22 cellular contexts compared by ENCODE assay signal in genomic region chr6:126077810-126078791, GRCh38.
A peak's percentile ranks its signal among the peaks of the same experiment; 100 is the strongest.
DNase-seq lines count a peak whose midpoint lies in the region; ATAC-seq and TF ChIP-seq lines count a peak whose summit lies in the region.
"Had no signal": no experiment of that assay in that cellular context is flagged by ENCODE, and none has a peak within 500 bp of the region (broad histone marks: within the 10 kb centered on the region; RNA-seq: fewer than 3 reads in every experiment).

No MANE protein-coding gene starts in this region.

- POLR2A ChIA-PET in IMR-90 (lab: Charles Lee; ENCODE audit: unreplicated experiment), result no interaction called here

- no peak for TF ChIP-seq POLR2A in IMR-90 (IDR thresholded peaks at IDR 0.05; ENCODE audit: low read depth, low read length)

- intact Hi-C loops in IMR-90 (cut with micrococcal nuclease), result no loop called here

- H4K91ac ChIP-seq in IMR-90 (ENCODE audit: insufficient read depth, low read depth, low read length), result no peak overlapping the region

- DNase-seq in AG10803 (ENCODE audit: low read depth) (peak; percentile 94), IMR-90 (peak; percentile 51), fibroblast of lung (ENCODE audit: low read depth in 2 of 2) (peak in 1 of 2 donors; percentile 90), nephron progenitor cell (no peak), H7 (no peak), medulla oblongata (ENCODE audit: extremely low spot score) (no peak)
- DNase-seq: activated naive CD4-positive, alpha-beta T cell; CD4-positive, CD25-positive, alpha-beta regulatory T cell; cerebellar nuclear complex; DMS 273 treated with DMSO at 0.1 percent for 48 hours; effector memory CD4-positive, alpha-beta T cell; GDM1; hippocampal formation; natural killer cell; NCI-H1105; NCI-H524; stimulated activated CD4-positive, alpha-beta T cell treated with anti-CD3 and anti-CD28 coated beads, Interleukin-4, amount 100 ng/mL, for 24 hours had no signal

- H3K9ac ChIP-seq in IMR-90 (ENCODE audit: low read depth, low read length) (no peak overlapping the region), fibroblast of lung (ENCODE audit: insufficient read depth, low read length) (no peak overlapping the region)

- H3K79me1 ChIP-seq in IMR-90 (ENCODE audit: low read depth in 1 of 2, low read length in 2 of 2), result no peaks in the 10 kb centered on the region

- peaks cover 2% of the 10 kb centered on the region; the same call in 1 of the 2 replicates for H3K4me1 ChIP-seq in IMR-90 (ENCODE audit: control insufficient read depth, insufficient read depth, low read length)
- peaks cover 7% of the 10 kb centered on the region for H3K4me1 ChIP-seq in fibroblast of lung (ENCODE audit: control insufficient read depth, extremely low read depth, insufficient read depth, low read length)
- H3K4me1 ChIP-seq: ascending aorta had no signal

- no peak overlapping the region for H3K27ac ChIP-seq in IMR-90 (ENCODE audit: insufficient read depth, low read length)
- H3K27ac ChIP-seq in fibroblast of lung (ENCODE audit: insufficient read depth, low read length), result peak overlapping the region; percentile 26
- H3K27ac ChIP-seq: A549, ascending aorta had no signal

- no peak overlapping the region for H3K4me2 ChIP-seq in IMR-90 (ENCODE audit: low read depth, low read length)
- no peak overlapping the region for H3K4me2 ChIP-seq in fibroblast of lung (ENCODE audit: extremely low read depth, insufficient read depth, low read length)
- H3K4me2 ChIP-seq: A549, smooth muscle cell had no signal

- H3K36me3 ChIP-seq in IMR-90 (ENCODE audit: control insufficient read depth, insufficient read depth, low read length), result no peaks in the 10 kb centered on the region
- no peaks in the 10 kb centered on the region for H3K36me3 ChIP-seq in fibroblast of lung (ENCODE audit: control insufficient read depth, insufficient read depth, low read length)
- no peaks in the 10 kb centered on the region for H3K36me3 ChIP-seq in H7 (replicated peaks; ENCODE audit: control insufficient read depth, insufficient read depth, low read length)
- H3K36me3 ChIP-seq: ascending aorta had no signal

- no TSS peak for BruUV-seq in IMR-90 (replicated peaks; lab: Mats Ljungman, UMichigan)

- ATAC-seq in IMR-90 (ENCODE audit: low read depth) (peak; percentile 37), HG03039 (IDR thresholded peaks at IDR 0.05; ENCODE audit: unreplicated experiment) (no peak), GM21367 (IDR thresholded peaks at IDR 0.05; ENCODE audit: unreplicated experiment) (no peak)
- ATAC-seq: A549, natural killer cell had no signal

- H3K9me1 ChIP-seq in IMR-90 (ENCODE audit: insufficient read depth, low read length), result no peaks in the 10 kb centered on the region

- TF ChIP-seq RAD21 in IMR-90 (IDR thresholded peaks at IDR 0.05; ENCODE audit: low read length), result no peak

- no peak overlapping the region for H3K23ac ChIP-seq in IMR-90 (ENCODE audit: low read depth, low read length)

- H3K36me3 Mint-ChIP-seq in nephron progenitor cell (ENCODE audit: low read depth), result peaks cover 49% of the 10 kb centered on the region
- H3K36me3 Mint-ChIP-seq: natural killer cell had no signal

- no peak overlapping the region for H2AK9ac ChIP-seq in IMR-90 (replicated peaks; ENCODE audit: low read depth, low read length, poor library complexity)

- no peaks in the 10 kb centered on the region for H3K27me3 Mint-ChIP-seq in nephron progenitor cell (ENCODE audit: low read depth, poor library complexity)
- H3K27me3 Mint-ChIP-seq: CD4-positive, CD25-positive, alpha-beta regulatory T cell had no signal

- no peak overlapping the region for H3K4me3 Mint-ChIP-seq in nephron progenitor cell
- H3K4me3 Mint-ChIP-seq: CD4-positive, CD25-positive, alpha-beta regulatory T cell; natural killer cell had no signal

- H2AK5ac ChIP-seq in IMR-90 (ENCODE audit: low read depth, low read length), result no peak overlapping the region

- peaks cover 37% of the 10 kb centered on the region for H3K4me1 Mint-ChIP-seq in nephron progenitor cell
- H3K4me1 Mint-ChIP-seq: CD4-positive, CD25-positive, alpha-beta regulatory T cell; natural killer cell had no signal

- no peak overlapping the region for H2BK120ac ChIP-seq in IMR-90 (ENCODE audit: low read depth, low read length)

- H4K20me1 ChIP-seq in IMR-90 (ENCODE audit: insufficient read depth, low read length) (no peaks in the 10 kb centered on the region), fibroblast of lung (ENCODE audit: control insufficient read depth, extremely low read depth, insufficient read depth, low read length) (no peaks in the 10 kb centered on the region)

- WGBS in IMR-90 (ENCODE audit: extremely low coverage in 2 of 2, insufficient read length in 1 of 2), 2 experiments, result 48% methylated on average over 5 of the region's 11 CpGs; no CpG with 5 or more reads in 1 of the 2 experiments

- no peak overlapping the region for H3K18ac ChIP-seq in IMR-90 (ENCODE audit: low read depth, low read length)

- no peak overlapping the region for H4K8ac ChIP-seq in IMR-90 (ENCODE audit: low read depth in 2 of 2, low read length in 2 of 2)

- no peak overlapping the region for H2BK15ac ChIP-seq in IMR-90 (ENCODE audit: low read depth, low read length)

- H3K4ac ChIP-seq in IMR-90 (ENCODE audit: low read depth, low read length), result no peak overlapping the region

- H3K9me3 Mint-ChIP-seq in nephron progenitor cell, result no peaks in the 10 kb centered on the region
- H3K9me3 Mint-ChIP-seq: natural killer cell had no signal

- in situ Hi-C loops in IMR-90 (cut with MboI; ENCODE audit: low sequenced_read_pairs), result no loop called here

- H2BK20ac ChIP-seq in IMR-90 (ENCODE audit: low read depth, low read length), result no peak overlapping the region

- H2AFZ ChIP-seq in IMR-90 (replicated peaks; ENCODE audit: low read length, poor library complexity) (no peak overlapping the region), fibroblast of lung (ENCODE audit: low read length) (no peak overlapping the region)

- CTCF ChIA-PET in IMR-90 (lab: Yijun Ruan, JAX), result no interaction called here

- H3K79me2 ChIP-seq in fibroblast of lung (ENCODE audit: control insufficient read depth, insufficient read depth, low read length), result no peaks in the 10 kb centered on the region

- no peak overlapping the region for H2BK5ac ChIP-seq in IMR-90 (ENCODE audit: low read depth, low read length, poor library complexity, severe bottlenecking)

- TF ChIP-seq CTCF in AG10803 (conservative IDR thresholded peaks at IDR 0.05; ENCODE audit: low read length) (no peak), IMR-90 (conservative IDR thresholded peaks at IDR 0.05; ENCODE audit: low read depth, low read length) (no peak), fibroblast of lung (conservative IDR thresholded peaks at IDR 0.05 in 1 of 2, IDR thresholded peaks at IDR 0.05 in 1 of 2; ENCODE audit: low read depth in 1 of 2, low read length in 2 of 2) (no peak), nephron progenitor cell (IDR thresholded peaks at IDR 0.05) (no peak)

- H3K56ac ChIP-seq in IMR-90 (ENCODE audit: extremely low read depth, insufficient read depth, low read length), result no peak overlapping the region

- H3K9me3 ChIP-seq in IMR-90 (ENCODE audit: control insufficient read depth, insufficient read depth, low read length), result no peaks in the 10 kb centered on the region
- no peaks in the 10 kb centered on the region for H3K9me3 ChIP-seq in fibroblast of lung (ENCODE audit: control insufficient read depth, insufficient read depth, low read depth, low read length)
- H3K9me3 ChIP-seq: A549, ascending aorta had no signal

- dilution Hi-C loops in IMR-90 (cut with HindIII; ENCODE audit: low sequenced_read_pairs, unreplicated experiment), result no loop called here

- H3K14ac ChIP-seq in IMR-90 (replicated peaks; ENCODE audit: low read depth, low read length), result no peak overlapping the region

- no peak overlapping the region for H4K5ac ChIP-seq in IMR-90 (ENCODE audit: low read depth, low read length)

- H3K27me3 ChIP-seq in IMR-90 (ENCODE audit: control insufficient read depth, insufficient read depth, low read length) (no peaks in the 10 kb centered on the region), fibroblast of lung (ENCODE audit: control insufficient read depth, insufficient read depth, low read length) (no peaks in the 10 kb centered on the region), H7 (ENCODE audit: control insufficient read depth, insufficient read depth, low read length) (no peaks in the 10 kb centered on the region)
- H3K27me3 ChIP-seq: ascending aorta had no signal

- no peak overlapping the region for H3K4me3 ChIP-seq in AG10803 (ENCODE audit: low read length)
- H3K4me3 ChIP-seq in IMR-90 (ENCODE audit: insufficient read depth, low read depth, low read length), result no peak overlapping the region
- H3K4me3 ChIP-seq in fibroblast of lung (replicated peaks in 1 of 4; ENCODE audit: control extremely low read depth in 1 of 4, insufficient read depth in 1 of 4, low read depth in 3 of 4, low read length in 4 of 4), result no peak overlapping the region
- H3K4me3 ChIP-seq in H7 (ENCODE audit: insufficient read depth, low read depth, low read length), result no peak overlapping the region
- H3K4me3 ChIP-seq: A549, ascending aorta, smooth muscle cell had no signal

- peak overlapping the region; percentile 94 for H3K27ac Mint-ChIP-seq in nephron progenitor cell
- H3K27ac Mint-ChIP-seq: CD4-positive, CD25-positive, alpha-beta regulatory T cell; natural killer cell had no signal

TF ChIP-seq in IMR-90, 13 proteins besides CTCF, POLR2A, EP300 and RAD21 (continues in another document):
- TF ChIP-seq CHD1 (IDR thresholded peaks at IDR 0.05; ENCODE audit: low read depth, low read length) (no peak), RCOR1 (IDR thresholded peaks at IDR 0.05; ENCODE audit: insufficient replicate concordance, low read length) (no peak), RFX5 (IDR thresholded peaks at IDR 0.05; ENCODE audit: low read depth, low read length) (no peak), MXI1 (IDR thresholded peaks at IDR 0.05; ENCODE audit: borderline replicate concordance, low read depth, low read length) (no peak), MAFK (IDR thresholded peaks at IDR 0.05; ENCODE audit: low read depth, low read length) (no peak), ELK1 (IDR thresholded peaks at IDR 0.05; ENCODE audit: borderline replicate concordance, low read depth, low read length) (no peak), SMC3 (IDR thresholded peaks at IDR 0.05; ENCODE audit: low read depth, low read length) (no peak), NFE2L2 (IDR thresholded peaks at IDR 0.05; ENCODE audit: low read depth, low read length) (no peak)

Comparison
In these comparisons a context has a peak if more than half of its experiments do, and no peak if none do; other contexts are left out.
1. DNase-seq: peak in AG10803 (single experiment) and IMR-90 (single experiment); none in nephron progenitor cell (single experiment), H7 (single experiment) and medulla oblongata (single experiment).